In the genomic region with DNA sequence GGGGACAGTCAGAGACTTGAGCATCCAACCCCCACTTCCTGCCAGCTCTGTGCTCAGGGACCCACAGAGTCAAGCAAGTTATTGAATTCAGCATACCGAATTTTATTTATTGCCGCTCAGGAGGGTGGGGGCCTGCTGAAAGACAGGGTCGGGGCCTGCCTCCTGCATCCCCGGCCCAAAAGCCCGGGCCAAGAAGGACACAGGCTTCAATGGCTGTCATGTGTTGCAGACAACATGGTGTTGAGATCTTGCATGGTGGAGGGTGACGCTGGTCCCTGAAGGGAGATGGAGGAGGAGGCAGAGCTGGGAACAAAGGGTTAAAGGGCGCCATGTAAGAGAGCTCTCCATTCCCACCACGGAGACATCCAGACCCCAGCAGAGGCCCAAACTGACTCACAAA, we compare ENCODE assay signal across 1 cellular context.
TF ChIP-seq lines count a peak whose summit lies in the region.

No MANE protein-coding gene starts in this region.

TF ChIP-seq in H1, 55 proteins besides CTCF, POLR2A, EP300 and RAD21:
- TF ChIP-seq NRF1 (IDR thresholded peaks at IDR 0.05; ENCODE audit: low read depth, low read length) (no peak), SAP30 (IDR thresholded peaks at IDR 0.05; ENCODE audit: insufficient read depth, insufficient replicate concordance, low read length) (no peak), CHD7 (IDR thresholded peaks at IDR 0.05; ENCODE audit: insufficient replicate concordance, low read length) (no peak), CTBP2 (IDR thresholded peaks at IDR 0.05; ENCODE audit: borderline replicate concordance, insufficient read depth, insufficient read length, low read length) (no peak), POLR2AphosphoS5 (IDR thresholded peaks at IDR 0.05; ENCODE audit: low read depth, low read length) (no peak), GTF2F1 (IDR thresholded peaks at IDR 0.05; ENCODE audit: borderline replicate concordance, low read depth, low read length) (no peak), RFX5 (IDR thresholded peaks at IDR 0.05; ENCODE audit: borderline replicate concordance, low read depth, low read length) (no peak), CHD2 (IDR thresholded peaks at IDR 0.05; ENCODE audit: low read length) (no peak), ZNF274 (IDR thresholded peaks at IDR 0.05; ENCODE audit: borderline replicate concordance, extremely low read depth, low read length) (no peak), BCL11A (IDR thresholded peaks at IDR 0.05; ENCODE audit: low read depth in 2 of 2, low read length in 2 of 2) (no peak), SP1 (IDR thresholded peaks at IDR 0.05; ENCODE audit: low read depth, low read length) (no peak)
- TF ChIP-seq, protein P1, sequence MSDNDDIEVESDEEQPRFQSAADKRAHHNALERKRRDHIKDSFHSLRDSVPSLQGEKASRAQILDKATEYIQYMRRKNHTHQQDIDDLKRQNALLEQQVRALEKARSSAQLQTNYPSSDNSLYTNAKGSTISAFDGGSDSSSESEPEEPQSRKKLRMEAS (IDR thresholded peaks at IDR 0.05), result no peak
- TF ChIP-seq, protein P2, sequence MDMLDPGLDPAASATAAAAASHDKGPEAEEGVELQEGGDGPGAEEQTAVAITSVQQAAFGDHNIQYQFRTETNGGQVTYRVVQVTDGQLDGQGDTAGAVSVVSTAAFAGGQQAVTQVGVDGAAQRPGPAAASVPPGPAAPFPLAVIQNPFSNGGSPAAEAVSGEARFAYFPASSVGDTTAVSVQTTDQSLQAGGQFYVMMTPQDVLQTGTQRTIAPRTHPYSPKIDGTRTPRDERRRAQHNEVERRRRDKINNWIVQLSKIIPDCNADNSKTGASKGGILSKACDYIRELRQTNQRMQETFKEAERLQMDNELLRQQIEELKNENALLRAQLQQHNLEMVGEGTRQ (IDR thresholded peaks at IDR 0.05; ENCODE audit: low read length), result no peak
